ENCODE assay signal across 26 cellular contexts in genomic region chr7:42074079-42074478, GRCh38.
DNase-seq lines count a peak whose midpoint lies in the region; TF ChIP-seq lines count a peak whose summit lies in the region.
"Had no signal": no experiment of that assay in that cellular context is flagged by ENCODE, and none has a peak within 500 bp of the region (broad histone marks: within the 10 kb centered on the region; RNA-seq: fewer than 3 reads in every experiment).

No MANE protein-coding gene starts in this region.

- DNase-seq in amniotic epithelial cell (ENCODE audit: low read depth) = peak; percentile 29
- no peak for DNase-seq in nephron progenitor cell
- peak in 1 of 2 donors; percentile 18 for DNase-seq in thyroid gland
- DNase-seq in stimulated activated CD4-positive, alpha-beta T cell treated with anti-CD3 and anti-CD28 coated beads, Interleukin-2, amount 100 ng/mL, for 48 hours = no peak
- no peak for DNase-seq in tibial artery
- DNase-seq in NCI-H2171 (lab: John Stamatoyannopoulos, UW) = no peak
- DNase-seq: AML-193; CD4-positive, alpha-beta T cell; DMS53; HCEC 1CT; Kasumi-1; MV-4-11; NCI-H1105; NCI-H1436 treated with DMSO at 0.1 percent for 48 hours; NCI-H187 treated with DMSO at 0.1 percent for 48 hours; NCI-H2107; NCI-H446; NCI-H524 treated with DMSO at 0.1 percent for 48 hours; NCI-H774; PC-3; SJCRH30 had no signal

- no peak for TF ChIP-seq CTCF in nephron progenitor cell (IDR thresholded peaks at IDR 0.05)
- TF ChIP-seq CTCF in thyroid gland (IDR thresholded peaks at IDR 0.05) = no peak
- TF ChIP-seq CTCF in tibial artery (IDR thresholded peaks at IDR 0.05) = no peak

- intact Hi-C loops in thyroid gland (cut with DNase I) = no loop called here
- intact Hi-C loops in tibial artery (cut with DNase I; ENCODE audit: low total_unique reads) = no loop called here

- H3K4me3 ChIP-seq in iPS-20b (ENCODE audit: low read length) (no peak overlapping the region), thyroid gland (replicated peaks in 1 of 3) (no peak overlapping the region), tibial artery (no peak overlapping the region)
- H3K4me3 ChIP-seq: A549; BLaER1 treated with 17β-estradiol and CSF1 and Interleukin-3, amounts not matched to agents 10 nM and 100 nM; GM23338; K562; SJCRH30 had no signal

- no peak overlapping the region for H3K27ac ChIP-seq in iPS-20b (ENCODE audit: low read length)
- H3K27ac ChIP-seq in thyroid gland = peak overlapping the region in 2 of 3 donors; percentile 11 to 61
- no peak overlapping the region for H3K27ac ChIP-seq in tibial artery
- H3K27ac ChIP-seq: A549; BLaER1 treated with 17β-estradiol and CSF1 and Interleukin-3, amounts not matched to agents 10 nM and 100 nM; SJCRH30 had no signal

- no peaks in the 10 kb centered on the region for H3K9me3 Mint-ChIP-seq in nephron progenitor cell
- H3K9me3 Mint-ChIP-seq: CD4-positive, alpha-beta T cell; GM23338 had no signal

- H3K27me3 Mint-ChIP-seq in nephron progenitor cell (ENCODE audit: low read depth, poor library complexity) = no peaks in the 10 kb centered on the region

- peaks cover 71% of the 10 kb centered on the region for H3K36me3 Mint-ChIP-seq in nephron progenitor cell (ENCODE audit: low read depth)

- 0 out of 2 replicates have a peak, but pooled peaks cover 6% of the 10 kb centered on the region for H3K36me3 ChIP-seq in iPS-20b (ENCODE audit: insufficient read depth, low read depth, low read length)
- H3K36me3 ChIP-seq in thyroid gland = no peaks in the 10 kb centered on the region
- no peaks in the 10 kb centered on the region for H3K36me3 ChIP-seq in tibial artery

- H3K27me3 ChIP-seq in iPS-20b (ENCODE audit: insufficient read depth, low read length) (no peaks in the 10 kb centered on the region), thyroid gland (no peaks in the 10 kb centered on the region), tibial artery (no peaks in the 10 kb centered on the region)
- H3K27me3 ChIP-seq: BLaER1 treated with 17β-estradiol and CSF1 and Interleukin-3, amounts not matched to agents 10 nM and 100 nM; SJCRH30 had no signal

- H3K4me1 ChIP-seq in iPS-20b (ENCODE audit: insufficient read depth, low read length) (peaks cover 18% of the 10 kb centered on the region), thyroid gland (peaks cover 32 to 55% of the 10 kb centered on the region in 2 donors), tibial artery (no peaks in the 10 kb centered on the region)
- H3K4me1 ChIP-seq: A549, SJCRH30 had no signal

- H3K9me3 ChIP-seq in iPS-20b (ENCODE audit: insufficient read depth, low read depth, low read length) = no peaks in the 10 kb centered on the region
- no peaks in the 10 kb centered on the region for H3K9me3 ChIP-seq in thyroid gland
- H3K9me3 ChIP-seq in tibial artery = no peaks in the 10 kb centered on the region
- H3K9me3 ChIP-seq: A549, SJCRH30 had no signal

- peaks cover 90% of the 10 kb centered on the region for H3K4me1 Mint-ChIP-seq in nephron progenitor cell

- 64 to 68% methylated on average over 4 of the region's 4 CpGs for WGBS in thyroid gland, 2 donors

- H3K9ac ChIP-seq in iPS-20b (ENCODE audit: low read depth, low read length) = peak overlapping the region; percentile 14; the same call in 1 of the 2 replicates
- H3K9ac ChIP-seq: BLaER1 treated with 17β-estradiol and CSF1 and Interleukin-3, amounts not matched to agents 10 nM and 100 nM had no signal

- no peak for TF ChIP-seq POLR2A in thyroid gland (IDR thresholded peaks at IDR 0.05)

- H3K4me3 Mint-ChIP-seq in nephron progenitor cell = no peak overlapping the region
- H3K4me3 Mint-ChIP-seq: CD4-positive, alpha-beta T cell; GM23338 had no signal

- peak overlapping the region; percentile 92 for H3K27ac Mint-ChIP-seq in nephron progenitor cell
- H3K27ac Mint-ChIP-seq: CD4-positive, alpha-beta T cell; GM23338 had no signal

Comparison
In these comparisons a context has a peak if more than half of its experiments do, and no peak if none do; other contexts are left out.
1. H3K27ac ChIP-seq: peak in thyroid gland (2 of 3); none in iPS-20b (single experiment) and tibial artery (0 of 2).